In the genomic region with DNA sequence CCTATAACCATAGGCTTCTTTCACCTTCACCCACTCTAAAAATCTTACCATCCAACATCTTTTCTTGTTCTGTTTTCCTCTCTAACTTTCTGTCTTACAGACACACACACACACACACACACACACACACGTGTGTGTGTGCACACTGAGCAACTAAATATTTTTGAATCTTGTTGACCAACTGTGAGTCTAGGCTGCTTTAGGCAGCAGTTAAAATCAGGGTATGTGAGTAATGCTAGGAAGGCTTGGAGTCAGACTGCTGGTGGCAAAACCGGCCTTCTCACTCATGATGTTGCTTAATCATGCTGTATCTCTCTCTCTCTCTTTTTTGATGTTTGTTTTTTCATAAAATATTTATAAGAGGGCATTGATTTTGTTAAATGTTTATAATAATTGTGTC, we compare ENCODE assay signal across 2 cellular contexts.
TF ChIP-seq lines count a peak whose summit lies in the region.

No MANE protein-coding gene starts in this region.

TF ChIP-seq in liver, 16 proteins besides CTCF, POLR2A, EP300 and RAD21 (continued from another document):
- TF ChIP-seq, protein P1, sequence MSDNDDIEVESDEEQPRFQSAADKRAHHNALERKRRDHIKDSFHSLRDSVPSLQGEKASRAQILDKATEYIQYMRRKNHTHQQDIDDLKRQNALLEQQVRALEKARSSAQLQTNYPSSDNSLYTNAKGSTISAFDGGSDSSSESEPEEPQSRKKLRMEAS (IDR thresholded peaks at IDR 0.05) = no peak

TF ChIP-seq in HepG2, 621 proteins besides CTCF, POLR2A, EP300 and RAD21 (continued from another document):
- TF ChIP-seq ZNF318 (CRISPR knock-in tag; IDR thresholded peaks at IDR 0.05) (no peak), NR2F1 (CRISPR knock-in tag; IDR thresholded peaks at IDR 0.05) (no peak), NCOR1 (IDR thresholded peaks at IDR 0.05; ENCODE audit: borderline replicate concordance, low read length) (no peak), MTF1 (CRISPR knock-in tag; IDR thresholded peaks at IDR 0.05) (no peak), ZNF660 (CRISPR knock-in tag; IDR thresholded peaks at IDR 0.05; ENCODE audit: borderline replicate concordance, low read depth) (no peak), ZNF501 (CRISPR knock-in tag; IDR thresholded peaks at IDR 0.05) (no peak), RXRA (CRISPR knock-in tag; IDR thresholded peaks at IDR 0.05) (no peak), FOXM1 (CRISPR knock-in tag; IDR thresholded peaks at IDR 0.05) (no peak), ZNF746 (CRISPR knock-in tag; IDR thresholded peaks at IDR 0.05) (no peak), GABPA (IDR thresholded peaks at IDR 0.05; ENCODE audit: low read depth, low read length) (no peak), GABPA (CRISPR knock-in tag; IDR thresholded peaks at IDR 0.05; ENCODE audit: low read depth) (no peak), XRCC5 (optimal IDR thresholded peaks at IDR 0.05; ENCODE audit: low read length) (no peak), RFX5 (IDR thresholded peaks at IDR 0.05; ENCODE audit: low read depth, low read length) (no peak), ZFP1 (CRISPR knock-in tag; IDR thresholded peaks at IDR 0.05) (no peak), TOE1 (CRISPR knock-in tag; IDR thresholded peaks at IDR 0.05) (no peak), HOMEZ (CRISPR knock-in tag; IDR thresholded peaks at IDR 0.05; ENCODE audit: low read depth) (no peak), ZXDC (CRISPR knock-in tag; IDR thresholded peaks at IDR 0.05) (no peak)
- TF ChIP-seq, protein P2, sequence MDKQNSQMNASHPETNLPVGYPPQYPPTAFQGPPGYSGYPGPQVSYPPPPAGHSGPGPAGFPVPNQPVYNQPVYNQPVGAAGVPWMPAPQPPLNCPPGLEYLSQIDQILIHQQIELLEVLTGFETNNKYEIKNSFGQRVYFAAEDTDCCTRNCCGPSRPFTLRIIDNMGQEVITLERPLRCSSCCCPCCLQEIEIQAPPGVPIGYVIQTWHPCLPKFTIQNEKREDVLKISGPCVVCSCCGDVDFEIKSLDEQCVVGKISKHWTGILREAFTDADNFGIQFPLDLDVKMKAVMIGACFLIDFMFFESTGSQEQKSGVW (CRISPR knock-in tag; IDR thresholded peaks at IDR 0.05; ENCODE audit: borderline replicate concordance) = no peak
